8 cellular contexts compared by ENCODE assay signal in genomic region chr14:41607119-41607785, GRCh38. TPM values are rescaled to one million over a fixed set of nuclear protein-coding genes. Genes with fewer than 3 reads are reported as not detected.
DNase-seq lines count a peak whose midpoint lies in the region; ATAC-seq and TF ChIP-seq lines count a peak whose summit lies in the region.

No MANE protein-coding gene starts in this region.

- H3K27me3 Mint-ChIP-seq in activated CD4-positive, alpha-beta memory T cell treated with anti-CD3 and anti-CD28 coated beads, Interleukin-2, amount 10 ng/mL, durations not matched to agents 7 days and 5 days: peaks cover 77% of the 10 kb centered on the region

- H3K27ac Mint-ChIP-seq in activated CD4-positive, alpha-beta memory T cell treated with anti-CD3 and anti-CD28 coated beads, Interleukin-2, amount 10 ng/mL, durations not matched to agents 7 days and 5 days: no peak overlapping the region

- H3K4me3 ChIP-seq in right cardiac atrium (ENCODE audit: low read length): peak overlapping the region; percentile 55
- peak overlapping the region; percentile 31 to 51 (median 37) for H3K4me3 ChIP-seq in skin epidermis

- H3K9me3 Mint-ChIP-seq in activated CD4-positive, alpha-beta memory T cell treated with anti-CD3 and anti-CD28 coated beads, Interleukin-2, amount 10 ng/mL, durations not matched to agents 7 days and 5 days: no peaks in the 10 kb centered on the region

- H3K4me1 Mint-ChIP-seq in activated CD4-positive, alpha-beta memory T cell treated with anti-CD3 and anti-CD28 coated beads, Interleukin-2, amount 10 ng/mL, durations not matched to agents 7 days and 5 days: peaks cover 22% of the 10 kb centered on the region

- DNase-seq in activated CD4-positive, alpha-beta memory T cell treated with anti-CD3 and anti-CD28 coated beads, Interleukin-2, amount 10 ng/mL, durations not matched to agents 7 days and 5 days: no peak
- DNase-seq in right cardiac atrium (peak in 2 of 3 donors; percentile 41 to 55), GM19240 (ENCODE audit: insufficient read length, low spot score) (no peak)
- DNase-seq in central memory CD4-positive, alpha-beta T cell: no peak

- WGBS in right cardiac atrium: 1% methylated on average over 29 of the region's 29 CpGs

- POLR2A ChIA-PET in activated CD4-positive, alpha-beta memory T cell treated with anti-CD3 and anti-CD28 coated beads, Interleukin-2, amount 10 ng/mL, durations not matched to agents 7 days and 5 days (lab: Charles Lee): no interaction called here

- CTCF ChIA-PET in activated CD4-positive, alpha-beta memory T cell treated with anti-CD3 and anti-CD28 coated beads, Interleukin-2, amount 10 ng/mL, durations not matched to agents 7 days and 5 days (lab: Charles Lee): no interaction called here

- no peaks in the 10 kb centered on the region for H3K4me1 ChIP-seq in right cardiac atrium (ENCODE audit: control insufficient read depth, insufficient read depth, low read length)

- no peaks in the 10 kb centered on the region for H3K27me3 ChIP-seq in right cardiac atrium (ENCODE audit: control insufficient read depth, insufficient read depth)

- no peaks in the 10 kb centered on the region for H3K9me3 ChIP-seq in right cardiac atrium (ENCODE audit: control insufficient read depth, low read length)

- H3K27ac ChIP-seq in 22Rv1 (peak overlapping the region; percentile 64), right cardiac atrium (ENCODE audit: low read length) (peak overlapping the region; percentile 2), skin epidermis (peak overlapping the region in 6 of 21 experiments; percentile 36 to 85 (median 52))

- ATAC-seq in HG03432 (IDR thresholded peaks at IDR 0.05; ENCODE audit: unreplicated experiment) (peak; percentile 3), right cardiac atrium (peak in 1 of 2 donors; percentile 3), HG03159 (IDR thresholded peaks at IDR 0.05; ENCODE audit: unreplicated experiment) (no peak)

- peak overlapping the region; percentile 30 for H3K4me3 Mint-ChIP-seq in activated CD4-positive, alpha-beta memory T cell treated with anti-CD3 and anti-CD28 coated beads, Interleukin-2, amount 10 ng/mL, durations not matched to agents 7 days and 5 days

- no peak for TF ChIP-seq CTCF in 22Rv1 (IDR thresholded peaks at IDR 0.05)

- H3K36me3 Mint-ChIP-seq in activated CD4-positive, alpha-beta memory T cell treated with anti-CD3 and anti-CD28 coated beads, Interleukin-2, amount 10 ng/mL, durations not matched to agents 7 days and 5 days (ENCODE audit: low read depth): no peaks in the 10 kb centered on the region

- intact Hi-C loops in right cardiac atrium (cut with DNase I): no loop called here

RNA-seq across cellular contexts. Expression of gene LRFN5, which starts 0.6 kb away (rescaled TPM):
- not detected for total RNA-seq in activated CD4-positive, alpha-beta memory T cell treated with anti-CD3 and anti-CD28 coated beads, Interleukin-2, amount 10 ng/mL, durations not matched to agents 7 days and 5 days
- 1 to 10 TPM in 3 of 4 donors, under 1 TPM in 1; 0.78 to 1.7 (median 1.1) TPM for total RNA-seq in right cardiac atrium
- polyA plus RNA-seq in right cardiac atrium: 0.23 TPM

Comparison
In these comparisons a context has a peak if more than half of its experiments do, and no peak if none do; other contexts are left out.
1. DNase-seq: peak in right cardiac atrium (2 of 3); none in activated CD4-positive, alpha-beta memory T cell treated with anti-CD3 and anti-CD28 coated beads, Interleukin-2, amount 10 ng/mL, durations not matched to agents 7 days and 5 days (single experiment), GM19240 (single experiment) and central memory CD4-positive, alpha-beta T cell (single experiment).